ENCODE assay signal across 1 cellular context in the genomic region with DNA sequence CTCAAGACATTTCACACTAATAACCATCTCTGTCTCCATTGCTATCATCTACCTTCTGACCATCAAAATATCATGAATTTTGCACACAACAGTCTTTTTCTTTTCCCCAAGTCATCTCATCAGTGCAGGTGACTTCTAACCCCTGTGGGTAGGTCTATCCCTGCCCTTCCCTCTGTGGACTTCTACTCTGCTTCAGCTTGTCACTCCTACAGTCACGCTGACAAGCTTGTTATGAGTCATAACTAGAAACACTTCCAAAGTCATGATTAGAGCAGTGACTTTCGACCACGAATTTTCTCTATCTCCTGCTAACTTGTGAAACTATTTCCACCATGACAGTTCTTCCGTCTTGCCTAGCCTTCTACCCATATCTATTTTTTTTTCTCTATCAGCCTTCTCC.
TF ChIP-seq lines count a peak whose summit lies in the region.

No MANE protein-coding gene starts in this region.

TF ChIP-seq in H1, 55 proteins besides CTCF, POLR2A, EP300 and RAD21 (continued from another document):
- TF ChIP-seq RXRA (IDR thresholded peaks at IDR 0.05; ENCODE audit: insufficient read depth, low read depth, low read length) = no peak
- no peak for TF ChIP-seq BCL11A (IDR thresholded peaks at IDR 0.05; ENCODE audit: low read depth in 2 of 2, low read length in 2 of 2)
- TF ChIP-seq CHD2 (IDR thresholded peaks at IDR 0.05; ENCODE audit: low read length) = no peak
- TF ChIP-seq CHD1 (IDR thresholded peaks at IDR 0.05; ENCODE audit: low read depth, low read length) = no peak
- no peak for TF ChIP-seq KDM1A (IDR thresholded peaks at IDR 0.05; ENCODE audit: borderline replicate concordance, low read length)
- no peak for TF ChIP-seq HDAC2 (IDR thresholded peaks at IDR 0.05; ENCODE audit: borderline replicate concordance in 1 of 2, low read depth in 2 of 2, low read length in 2 of 2)
- TF ChIP-seq TAF1 (IDR thresholded peaks at IDR 0.05; ENCODE audit: low read depth, low read length) = no peak
- no peak for TF ChIP-seq JUND (IDR thresholded peaks at IDR 0.05; ENCODE audit: low read length)
